In the genomic region with DNA sequence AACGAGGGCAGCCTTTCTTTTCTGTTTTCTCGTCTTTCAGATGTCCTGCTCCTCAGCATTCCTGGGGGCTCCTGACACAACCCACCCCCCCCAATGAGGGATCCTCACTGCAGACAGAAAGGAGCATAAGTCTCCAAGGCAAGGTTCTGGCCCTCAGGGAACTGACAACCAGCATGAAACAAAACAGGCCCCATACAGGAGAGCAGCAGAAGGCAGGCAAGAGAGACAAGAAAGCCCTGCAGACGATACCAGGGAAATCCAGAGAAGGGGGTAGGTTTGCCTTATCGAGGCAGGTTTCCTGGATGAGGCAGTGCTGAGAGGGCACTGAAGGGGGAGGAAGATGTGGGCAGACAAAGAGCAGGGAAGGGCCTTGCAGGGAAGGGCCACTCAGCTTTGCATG, we compare ENCODE assay signal across 30 cellular contexts.
"Had no signal": no experiment of that assay in that cellular context is flagged by ENCODE, and none has a peak within 500 bp of the region (broad histone marks: within the 10 kb centered on the region; RNA-seq: fewer than 3 reads in every experiment).

No MANE protein-coding gene starts in this region.

- H3K27ac Mint-ChIP-seq: activated B cell treated with CpG ODN at 0.5 μM for 24 hours; activated CD4-positive, alpha-beta memory T cell treated with anti-CD3 and anti-CD28 coated beads for 36 hours; activated CD8-positive, alpha-beta memory T cell treated with anti-CD3 and anti-CD28 coated beads, Interleukin-2, amount 10 ng/mL, durations not matched to agents 7 days and 5 days; activated naive CD8-positive, alpha-beta T cell; activated T-helper 1 cell treated with anti-CD3 and anti-CD28 coated beads, Interleukin-12 subunit alpha, Interleukin-12 subunit beta, Interleukin-2, Interleukin-4 antibody, amounts not matched to agents 30 ng/mL and 10 ng/mL and 1 ng/mL, durations not matched to agents 14 hours and 24 hours and 36 hours; mesothelial cell of epicardium; stimulated activated naive CD8-positive, alpha-beta T cell treated with anti-CD3 and anti-CD28 coated beads, Interleukin-15, Interleukin-2, amounts not matched to agents 100 ng/mL and 50 ng/mL, for 24 hours had no signal

- H3K9me3 ChIP-seq: adrenal gland, esophagus muscularis mucosa, left ventricle myocardium inferior, neutrophil, pancreas, psoas muscle, thyroid gland had no signal

- DNase-seq: activated B cell treated with CpG ODN at 0.5 μM for 24 hours; activated CD4-positive, alpha-beta memory T cell treated with anti-CD3 and anti-CD28 coated beads for 36 hours; activated CD4-positive, alpha-beta T cell treated with anti-CD3 and anti-CD28 coated beads for 4 hours; activated CD8-positive, alpha-beta memory T cell treated with anti-CD3 and anti-CD28 coated beads, Interleukin-2, amount 10 ng/mL, durations not matched to agents 7 days and 5 days; activated gamma-delta T cell; adrenal gland; dorsolateral prefrontal cortex; glutamatergic neuron; immature natural killer cell; left ventricle myocardium inferior; naive thymus-derived CD8-positive, alpha-beta T cell; pancreas; psoas muscle; right cardiac atrium; stimulated activated CD4-positive, alpha-beta T cell treated with anti-CD3 and anti-CD28 coated beads, Interleukin-1b, Interleukin-23, amount 100 ng/mL, for 48 hours; substantia nigra; T-helper 9 cell; thyroid gland had no signal

- H3K36me3 ChIP-seq: adrenal gland, esophagus muscularis mucosa, left ventricle myocardium inferior, neutrophil, pancreas, thyroid gland had no signal

- H3K4me3 ChIP-seq: adrenal gland, dorsolateral prefrontal cortex, esophagus muscularis mucosa, hepatocyte, left ventricle myocardium inferior, pancreas, psoas muscle, thyroid gland had no signal

- H3K36me3 Mint-ChIP-seq: activated CD4-positive, alpha-beta memory T cell treated with anti-CD3 and anti-CD28 coated beads for 36 hours; activated CD8-positive, alpha-beta memory T cell treated with anti-CD3 and anti-CD28 coated beads, Interleukin-2, amount 10 ng/mL, durations not matched to agents 7 days and 5 days; activated naive CD8-positive, alpha-beta T cell; immature natural killer cell; mesothelial cell of epicardium; naive thymus-derived CD8-positive, alpha-beta T cell had no signal

- H3K9me3 Mint-ChIP-seq: activated B cell treated with CpG ODN at 0.5 μM for 24 hours; activated CD4-positive, alpha-beta memory T cell treated with anti-CD3 and anti-CD28 coated beads for 36 hours; activated T-helper 1 cell treated with anti-CD3 and anti-CD28 coated beads, Interleukin-12 subunit alpha, Interleukin-12 subunit beta, Interleukin-2, Interleukin-4 antibody, amounts not matched to agents 30 ng/mL and 10 ng/mL and 1 ng/mL, durations not matched to agents 14 hours and 24 hours and 36 hours; central memory CD8-positive, alpha-beta T cell; immature natural killer cell; mesothelial cell of epicardium; naive thymus-derived CD8-positive, alpha-beta T cell; stimulated activated naive CD8-positive, alpha-beta T cell treated with anti-CD3 and anti-CD28 coated beads, Interleukin-15, Interleukin-2, amounts not matched to agents 100 ng/mL and 50 ng/mL, for 24 hours had no signal

- H3K4me3 Mint-ChIP-seq: activated B cell treated with CpG ODN at 0.5 μM for 24 hours; activated CD4-positive, alpha-beta memory T cell treated with anti-CD3 and anti-CD28 coated beads for 36 hours; activated CD8-positive, alpha-beta memory T cell treated with anti-CD3 and anti-CD28 coated beads, Interleukin-2, amount 10 ng/mL, durations not matched to agents 7 days and 5 days; activated naive CD8-positive, alpha-beta T cell; activated T-helper 1 cell treated with anti-CD3 and anti-CD28 coated beads, Interleukin-12 subunit alpha, Interleukin-12 subunit beta, Interleukin-2, Interleukin-4 antibody, amounts not matched to agents 30 ng/mL and 10 ng/mL and 1 ng/mL, durations not matched to agents 14 hours and 24 hours and 36 hours; central memory CD8-positive, alpha-beta T cell; immature natural killer cell; mesothelial cell of epicardium; naive thymus-derived CD8-positive, alpha-beta T cell; stimulated activated naive CD8-positive, alpha-beta T cell treated with anti-CD3 and anti-CD28 coated beads, Interleukin-15, Interleukin-2, amounts not matched to agents 100 ng/mL and 50 ng/mL, for 24 hours had no signal

- H3K4me1 ChIP-seq: pancreas, psoas muscle had no signal

- FAIRE-seq: astrocyte, colon, frontal cortex, pancreas, urothelium cell line had no signal

- H3K27ac ChIP-seq: adrenal gland, dorsolateral prefrontal cortex, esophagus muscularis mucosa, left ventricle myocardium inferior, neutrophil, pancreas, psoas muscle, thyroid gland had no signal

- H3K27me3 Mint-ChIP-seq: activated B cell treated with CpG ODN at 0.5 μM for 24 hours; activated CD4-positive, alpha-beta memory T cell treated with anti-CD3 and anti-CD28 coated beads for 36 hours; activated CD8-positive, alpha-beta memory T cell treated with anti-CD3 and anti-CD28 coated beads, Interleukin-2, amount 10 ng/mL, durations not matched to agents 7 days and 5 days; activated naive CD8-positive, alpha-beta T cell; central memory CD8-positive, alpha-beta T cell; stimulated activated naive CD8-positive, alpha-beta T cell treated with anti-CD3 and anti-CD28 coated beads, Interleukin-15, Interleukin-2, amounts not matched to agents 100 ng/mL and 50 ng/mL, for 24 hours had no signal

- H3K4me1 Mint-ChIP-seq: activated B cell treated with CpG ODN at 0.5 μM for 24 hours had no signal
